Comparison of ENCODE assay signal across 29 cellular contexts in the genomic region with DNA sequence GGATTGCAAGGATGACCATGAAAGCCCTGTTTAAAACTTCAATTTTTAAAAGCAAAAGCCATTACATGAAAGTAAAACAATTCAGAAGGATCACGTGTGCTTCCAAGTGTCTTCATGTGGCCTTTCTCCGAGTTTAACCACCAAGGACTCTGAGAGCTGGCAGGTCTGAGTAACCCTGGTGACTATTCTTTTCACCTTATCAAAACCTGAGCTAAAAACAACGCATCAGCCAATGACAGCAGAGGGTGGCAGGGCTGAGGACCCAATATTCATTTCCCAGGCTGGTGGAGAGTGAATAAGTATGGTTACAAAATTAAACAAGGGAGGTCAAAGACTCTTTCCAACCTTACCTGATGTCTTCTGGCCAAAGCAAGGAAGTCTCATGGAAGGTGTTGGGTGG.
"Had no signal": no experiment of that assay in that cellular context is flagged by ENCODE, and none has a peak within 500 bp of the region (broad histone marks: within the 10 kb centered on the region; RNA-seq: fewer than 3 reads in every experiment).

No MANE protein-coding gene starts in this region.

- ATAC-seq: activated naive CD4-positive, alpha-beta T cell treated with anti-CD3 and anti-CD28 coated beads, Interleukin-2, amount 50 U/mL, for 72 hours; activated T-cell treated with anti-CD3 and anti-CD28 coated beads, Interleukin-2, amount 50 U/mL, for 72 hours; effector memory CD8-positive, alpha-beta T cell; gastroesophageal sphincter; T-cell had no signal

- H3K4me1 ChIP-seq: esophagus squamous epithelium, gastroesophageal sphincter had no signal

- DNase-seq: activated CD4-positive, alpha-beta memory T cell treated with anti-CD3 and anti-CD28 coated beads, Interleukin-2, amount 10 ng/mL, durations not matched to agents 7 days and 5 days; activated CD4-positive, alpha-beta T cell treated with anti-CD3 and anti-CD28 coated beads for 1 hour; activated CD4-positive, alpha-beta T cell treated with anti-CD3 and anti-CD28 coated beads for 4 hours; activated CD4-positive, alpha-beta T cell treated with anti-CD3 and anti-CD28 coated beads, Interleukin-2, amount 10 ng/mL, durations not matched to agents 7 days and 5 days; activated CD4-positive, alpha-beta T cell treated with anti-CD3 and anti-CD28 coated beads, Interleukin-2, amount 50 U/mL, for 4 hours; activated CD8-positive, alpha-beta memory T cell treated with anti-CD3 and anti-CD28 coated beads, Interleukin-2, amount 50 U/mL, for 48 hours; activated gamma-delta T cell; activated naive CD4-positive, alpha-beta T cell; activated naive CD4-positive, alpha-beta T cell treated with anti-CD3 and anti-CD28 coated beads, Interleukin-2, amount 10 ng/mL, durations not matched to agents 7 days and 5 days; activated naive CD8-positive, alpha-beta T cell treated with anti-CD3 and anti-CD28 coated beads, Interleukin-2, amount 10 ng/mL, durations not matched to agents 7 days and 5 days; activated T-cell treated with anti-CD3 and anti-CD28 coated beads for 4 hours; activated T-cell treated with anti-CD3 and anti-CD28 coated beads, Interleukin-2, amount 50 U/mL, for 24 hours; activated T-cell treated with anti-CD3 and anti-CD28 coated beads, Interleukin-2, amount 50 U/mL, for 72 hours; amniotic stem cell; anterior cingulate cortex; brain microvascular endothelial cell; caudate nucleus; cortex of kidney; dermis blood vessel endothelial cell; effector CD4-positive, alpha-beta T cell; effector memory CD8-positive, alpha-beta T cell; esophagus squamous epithelium; foreskin melanocyte; SW 1271; T-cell had no signal

- H3K36me3 Mint-ChIP-seq: activated naive CD4-positive, alpha-beta T cell treated with anti-CD3 and anti-CD28 coated beads, Interleukin-2, amount 10 ng/mL, durations not matched to agents 7 days and 5 days; activated naive CD4-positive, alpha-beta T cell treated with anti-CD3 and anti-CD28 coated beads, Interleukin-2, amount 50 U/mL, for 72 hours had no signal

- H3K4me3 Mint-ChIP-seq: activated CD4-positive, alpha-beta memory T cell treated with anti-CD3 and anti-CD28 coated beads, Interleukin-2, amount 10 ng/mL, durations not matched to agents 7 days and 5 days; activated CD4-positive, alpha-beta T cell treated with anti-CD3 and anti-CD28 coated beads, Interleukin-2, amount 10 ng/mL, durations not matched to agents 7 days and 5 days; activated naive CD4-positive, alpha-beta T cell treated with anti-CD3 and anti-CD28 coated beads, Interleukin-2, amount 10 ng/mL, durations not matched to agents 7 days and 5 days; activated naive CD8-positive, alpha-beta T cell treated with anti-CD3 and anti-CD28 coated beads, Interleukin-2, amount 10 ng/mL, durations not matched to agents 7 days and 5 days; activated T-cell treated with anti-CD3 and anti-CD28 coated beads, Interleukin-2, amount 50 U/mL, for 24 hours; activated T-cell treated with anti-CD3 and anti-CD28 coated beads, Interleukin-2, amount 50 U/mL, for 72 hours; effector memory CD8-positive, alpha-beta T cell; T-cell; T-helper 1 cell treated with Interleukin-12 subunit alpha and Interleukin-12 subunit beta and Interleukin-4 antibody, amounts not matched to agents 30 μg/mL and 1 μg/mL, for 36 hours had no signal

- H3K4me1 Mint-ChIP-seq: activated CD4-positive, alpha-beta memory T cell treated with anti-CD3 and anti-CD28 coated beads, Interleukin-2, amount 10 ng/mL, durations not matched to agents 7 days and 5 days; activated naive CD4-positive, alpha-beta T cell treated with anti-CD3 and anti-CD28 coated beads, Interleukin-2, amount 10 ng/mL, durations not matched to agents 7 days and 5 days; T-cell had no signal

- H3K9me3 ChIP-seq: esophagus squamous epithelium, gastroesophageal sphincter had no signal

- H3K27ac ChIP-seq: brain microvascular endothelial cell, epithelial cell of prostate, esophagus squamous epithelium, gastroesophageal sphincter had no signal

- H3K27me3 ChIP-seq: brain microvascular endothelial cell, esophagus squamous epithelium, gastroesophageal sphincter had no signal

- H3K9me3 Mint-ChIP-seq: activated CD4-positive, alpha-beta memory T cell treated with anti-CD3 and anti-CD28 coated beads, Interleukin-2, amount 10 ng/mL, durations not matched to agents 7 days and 5 days; activated CD4-positive, alpha-beta T cell treated with anti-CD3 and anti-CD28 coated beads, Interleukin-2, amount 10 ng/mL, durations not matched to agents 7 days and 5 days; activated naive CD4-positive, alpha-beta T cell treated with anti-CD3 and anti-CD28 coated beads, Interleukin-2, amount 10 ng/mL, durations not matched to agents 7 days and 5 days; activated naive CD4-positive, alpha-beta T cell treated with anti-CD3 and anti-CD28 coated beads, Interleukin-2, amount 50 U/mL, for 72 hours; activated naive CD8-positive, alpha-beta T cell treated with anti-CD3 and anti-CD28 coated beads, Interleukin-2, amount 10 ng/mL, durations not matched to agents 7 days and 5 days; activated T-cell treated with anti-CD3 and anti-CD28 coated beads, Interleukin-2, amount 50 U/mL, for 24 hours; activated T-cell treated with anti-CD3 and anti-CD28 coated beads, Interleukin-2, amount 50 U/mL, for 72 hours; effector memory CD8-positive, alpha-beta T cell; T-cell; T-helper 1 cell treated with Interleukin-12 subunit alpha and Interleukin-12 subunit beta and Interleukin-4 antibody, amounts not matched to agents 30 μg/mL and 1 μg/mL, for 36 hours had no signal

- H3K4me3 ChIP-seq: esophagus squamous epithelium, gastroesophageal sphincter had no signal

- H3K27ac Mint-ChIP-seq: activated CD4-positive, alpha-beta memory T cell treated with anti-CD3 and anti-CD28 coated beads, Interleukin-2, amount 10 ng/mL, durations not matched to agents 7 days and 5 days; activated CD4-positive, alpha-beta T cell treated with anti-CD3 and anti-CD28 coated beads, Interleukin-2, amount 10 ng/mL, durations not matched to agents 7 days and 5 days; activated naive CD4-positive, alpha-beta T cell treated with anti-CD3 and anti-CD28 coated beads, Interleukin-2, amount 10 ng/mL, durations not matched to agents 7 days and 5 days; activated naive CD4-positive, alpha-beta T cell treated with anti-CD3 and anti-CD28 coated beads, Interleukin-2, amount 50 U/mL, for 72 hours; activated naive CD8-positive, alpha-beta T cell treated with anti-CD3 and anti-CD28 coated beads, Interleukin-2, amount 10 ng/mL, durations not matched to agents 7 days and 5 days; activated T-cell treated with anti-CD3 and anti-CD28 coated beads, Interleukin-2, amount 50 U/mL, for 24 hours; activated T-cell treated with anti-CD3 and anti-CD28 coated beads, Interleukin-2, amount 50 U/mL, for 72 hours; effector memory CD8-positive, alpha-beta T cell; T-cell; T-helper 1 cell treated with Interleukin-12 subunit alpha and Interleukin-12 subunit beta and Interleukin-4 antibody, amounts not matched to agents 30 μg/mL and 1 μg/mL, for 36 hours had no signal

- H3K27me3 Mint-ChIP-seq: activated CD4-positive, alpha-beta memory T cell treated with anti-CD3 and anti-CD28 coated beads, Interleukin-2, amount 10 ng/mL, durations not matched to agents 7 days and 5 days; activated CD4-positive, alpha-beta T cell treated with anti-CD3 and anti-CD28 coated beads, Interleukin-2, amount 10 ng/mL, durations not matched to agents 7 days and 5 days; activated naive CD8-positive, alpha-beta T cell treated with anti-CD3 and anti-CD28 coated beads, Interleukin-2, amount 10 ng/mL, durations not matched to agents 7 days and 5 days; activated T-cell treated with anti-CD3 and anti-CD28 coated beads, Interleukin-2, amount 50 U/mL, for 24 hours; effector memory CD8-positive, alpha-beta T cell; T-cell had no signal
